19 cellular contexts compared by ENCODE assay signal in the genomic region with DNA sequence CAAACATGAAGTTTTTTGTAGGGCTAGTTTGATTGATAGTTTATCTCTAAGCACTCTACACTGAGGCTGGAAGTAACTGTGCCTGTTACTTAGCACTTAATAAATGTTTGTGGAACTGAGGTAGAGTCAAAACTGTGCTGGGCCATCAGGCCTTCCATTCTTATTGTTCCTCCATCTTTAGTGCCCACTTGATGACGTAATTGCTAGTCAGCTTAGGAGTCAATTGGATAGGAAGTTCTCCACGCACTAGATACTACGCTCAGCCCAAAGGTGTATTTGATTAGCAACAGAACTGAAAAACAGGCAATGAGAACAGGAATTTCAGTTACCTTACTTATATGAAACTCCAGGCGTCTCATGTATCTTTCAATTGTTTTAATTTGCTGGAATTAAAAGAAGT.
DNase-seq lines count a peak whose midpoint lies in the region; ATAC-seq and TF ChIP-seq lines count a peak whose summit lies in the region.
"Had no signal": no experiment of that assay in that cellular context is flagged by ENCODE, and none has a peak within 500 bp of the region (broad histone marks: within the 10 kb centered on the region; RNA-seq: fewer than 3 reads in every experiment).

No MANE protein-coding gene starts in this region.

- peaks cover 56% of the 10 kb centered on the region for H3K36me3 Mint-ChIP-seq in activated CD4-positive, alpha-beta T cell treated with anti-CD3 and anti-CD28 coated beads for 36 hours (ENCODE audit: low read depth)
- H3K36me3 Mint-ChIP-seq in activated CD4-positive, alpha-beta T cell treated with anti-CD3 and anti-CD28 coated beads, Interleukin-2, amount 10 ng/mL, durations not matched to agents 7 days and 5 days (ENCODE audit: low read depth) = peaks cover 86% of the 10 kb centered on the region
- H3K36me3 Mint-ChIP-seq in activated naive CD8-positive, alpha-beta T cell treated with anti-CD3 and anti-CD28 coated beads for 36 hours = peaks cover 60% of the 10 kb centered on the region
- H3K36me3 Mint-ChIP-seq in naive thymus-derived CD8-positive, alpha-beta T cell = peaks cover 11 to 94% (median 50%) of the 10 kb centered on the region in 3 donors

- H3K79me2 ChIP-seq in DOHH2 (ENCODE audit: control insufficient read depth, low read length) = peaks cover 18% of the 10 kb centered on the region

- H3K9me2 ChIP-seq in DOHH2 (replicated peaks; ENCODE audit: control insufficient read depth, low read length) = no peaks in the 10 kb centered on the region

- H3K27ac Mint-ChIP-seq in activated CD4-positive, alpha-beta T cell treated with anti-CD3 and anti-CD28 coated beads for 36 hours = peak overlapping the region; percentile 75
- no peak overlapping the region for H3K27ac Mint-ChIP-seq in activated CD4-positive, alpha-beta T cell treated with anti-CD3 and anti-CD28 coated beads, Interleukin-2, amount 10 ng/mL, durations not matched to agents 7 days and 5 days
- peak overlapping the region; percentile 75 for H3K27ac Mint-ChIP-seq in activated naive CD8-positive, alpha-beta T cell treated with anti-CD3 and anti-CD28 coated beads for 36 hours
- H3K27ac Mint-ChIP-seq in naive thymus-derived CD8-positive, alpha-beta T cell = peak overlapping the region; percentile 67 to 98 (median 88)

- peaks cover 97% of the 10 kb centered on the region for H3K36me3 ChIP-seq in DOHH2 (ENCODE audit: control insufficient read depth, low read length)

- H4K20me1 ChIP-seq in DOHH2 (ENCODE audit: control insufficient read depth, insufficient read depth, low read depth, low read length) = no peaks in the 10 kb centered on the region
- H4K20me1 ChIP-seq: BLaER1 treated with 17β-estradiol and CSF1 and Interleukin-3, amounts not matched to agents 10 nM and 100 nM had no signal

- intact Hi-C loops in activated CD4-positive, alpha-beta T cell treated with anti-CD3 and anti-CD28 coated beads for 36 hours (cut with DNase I, micrococcal nuclease) = no loop called here

- TF ChIP-seq CTCF in DOHH2 (IDR thresholded peaks at IDR 0.05; ENCODE audit: low read depth, low read length, poor library complexity, severe bottlenecking) (no peak), foreskin fibroblast (IDR thresholded peaks at IDR 0.05; ENCODE audit: low read depth, low read length) (no peak)

- CTCF ChIA-PET in activated CD4-positive, alpha-beta T cell treated with anti-CD3 and anti-CD28 coated beads for 36 hours (lab: Charles Lee) = interaction anchor here (0.6 to 2.0 kb wide), 6 partner anchors 14 to 191 kb away, joined by 3 to 7 read pairs (median 4); no protein-coding TSS in a partner anchor
- CTCF ChIA-PET in activated CD4-positive, alpha-beta T cell treated with anti-CD3 and anti-CD28 coated beads, Interleukin-2, amount 10 ng/mL, durations not matched to agents 7 days and 5 days (lab: Charles Lee) = interaction anchor here (0.6 to 0.7 kb wide), 2 partner anchors 13 to 25 kb away, joined by 3 read pairs; no protein-coding TSS in a partner anchor

- no peak for ATAC-seq in activated CD4-positive, alpha-beta T cell treated with anti-CD3 and anti-CD28 coated beads for 36 hours
- no peak for ATAC-seq in naive thymus-derived CD8-positive, alpha-beta T cell
- no peak for ATAC-seq in HG03108 (IDR thresholded peaks at IDR 0.05; ENCODE audit: unreplicated experiment)

- H3F3A ChIP-seq in DOHH2 (ENCODE audit: control insufficient read depth, insufficient read depth) = peaks cover 38% of the 10 kb centered on the region

- H3K27me3 ChIP-seq in DOHH2 (ENCODE audit: control insufficient read depth, low read length) = no peaks in the 10 kb centered on the region
- H3K27me3 ChIP-seq: BLaER1 treated with 17β-estradiol and CSF1 and Interleukin-3, amounts not matched to agents 10 nM and 100 nM had no signal

- H3K4me2 ChIP-seq in DOHH2 (ENCODE audit: low read length) = no peak overlapping the region
- H3K4me2 ChIP-seq: BLaER1 treated with 17β-estradiol and CSF1 and Interleukin-3, amounts not matched to agents 10 nM and 100 nM had no signal

- H3K4me3 ChIP-seq in DOHH2 (ENCODE audit: low read length) (no peak overlapping the region), foreskin fibroblast (ENCODE audit: low read depth in 1 of 2, low read length in 2 of 2) (no peak overlapping the region)
- H3K4me3 ChIP-seq: BLaER1 treated with 17β-estradiol and CSF1 and Interleukin-3, amounts not matched to agents 10 nM and 100 nM had no signal

- peaks cover 58% of the 10 kb centered on the region for H3K4me1 Mint-ChIP-seq in activated CD4-positive, alpha-beta T cell treated with anti-CD3 and anti-CD28 coated beads for 36 hours
- peaks cover 48% of the 10 kb centered on the region for H3K4me1 Mint-ChIP-seq in activated CD4-positive, alpha-beta T cell treated with anti-CD3 and anti-CD28 coated beads, Interleukin-2, amount 10 ng/mL, durations not matched to agents 7 days and 5 days
- peaks cover 52% of the 10 kb centered on the region for H3K4me1 Mint-ChIP-seq in activated naive CD8-positive, alpha-beta T cell treated with anti-CD3 and anti-CD28 coated beads for 36 hours
- peaks cover 27 to 85% (median 64%) of the 10 kb centered on the region in 4 donors for H3K4me1 Mint-ChIP-seq in naive thymus-derived CD8-positive, alpha-beta T cell

- no peaks in the 10 kb centered on the region for H3K9me3 Mint-ChIP-seq in activated CD4-positive, alpha-beta T cell treated with anti-CD3 and anti-CD28 coated beads for 36 hours (ENCODE audit: low read depth)
- H3K9me3 Mint-ChIP-seq in activated CD4-positive, alpha-beta T cell treated with anti-CD3 and anti-CD28 coated beads, Interleukin-2, amount 10 ng/mL, durations not matched to agents 7 days and 5 days = no peaks in the 10 kb centered on the region
- H3K9me3 Mint-ChIP-seq in activated naive CD8-positive, alpha-beta T cell treated with anti-CD3 and anti-CD28 coated beads for 36 hours = peaks cover 2% of the 10 kb centered on the region
- H3K9me3 Mint-ChIP-seq in naive thymus-derived CD8-positive, alpha-beta T cell = peaks cover 0 to 3% (median 0%) of the 10 kb centered on the region in 9 donors

- H3K9me3 ChIP-seq in DOHH2 (ENCODE audit: control insufficient read depth, insufficient read depth, low read length) = no peaks in the 10 kb centered on the region

- H3K27me3 Mint-ChIP-seq in activated CD4-positive, alpha-beta T cell treated with anti-CD3 and anti-CD28 coated beads for 36 hours = no peaks in the 10 kb centered on the region
- H3K27me3 Mint-ChIP-seq in activated CD4-positive, alpha-beta T cell treated with anti-CD3 and anti-CD28 coated beads, Interleukin-2, amount 10 ng/mL, durations not matched to agents 7 days and 5 days = no peaks in the 10 kb centered on the region
- no peaks in the 10 kb centered on the region for H3K27me3 Mint-ChIP-seq in activated naive CD8-positive, alpha-beta T cell treated with anti-CD3 and anti-CD28 coated beads for 36 hours
- no peaks in the 10 kb centered on the region for H3K27me3 Mint-ChIP-seq in naive thymus-derived CD8-positive, alpha-beta T cell

- no peak for DNase-seq in activated CD4-positive, alpha-beta T cell treated with anti-CD3 and anti-CD28 coated beads for 36 hours
- DNase-seq in activated CD4-positive, alpha-beta T cell treated with anti-CD3 and anti-CD28 coated beads, Interleukin-2, amount 10 ng/mL, durations not matched to agents 7 days and 5 days = no peak
- no peak for DNase-seq in activated naive CD8-positive, alpha-beta T cell treated with anti-CD3 and anti-CD28 coated beads for 36 hours
- DNase-seq in naive thymus-derived CD8-positive, alpha-beta T cell = no peak
- DNase-seq in NCI-H146 treated with DMSO at 0.1 percent for 48 hours (lab: John Stamatoyannopoulos, UW; ENCODE audit: unreplicated experiment) (no peak), foreskin fibroblast (no peak)
- DNase-seq: DMS53; HCEC 1CT; NCI-H1436; NCI-H2107; NCI-H226; NCI-H526; NK-92 treated with Interleukin-12 subunit alpha and Interleukin-12 subunit beta, amount 100 ng/mL, for 24 hours; OCI-M1 had no signal

- H3K4me1 ChIP-seq in DOHH2 (ENCODE audit: control insufficient read depth, low read length) = peaks cover 65% of the 10 kb centered on the region

- POLR2A ChIA-PET in activated CD4-positive, alpha-beta T cell treated with anti-CD3 and anti-CD28 coated beads for 36 hours (lab: Charles Lee) = no interaction called here
- POLR2A ChIA-PET in activated CD4-positive, alpha-beta T cell treated with anti-CD3 and anti-CD28 coated beads, Interleukin-2, amount 10 ng/mL, durations not matched to agents 7 days and 5 days (lab: Charles Lee) = interaction anchor here (0.6 kb wide), 1 partner anchor 219 kb away, joined by 3 read pairs; no protein-coding TSS in a partner anchor
- POLR2A ChIA-PET in naive thymus-derived CD8-positive, alpha-beta T cell (lab: Charles Lee) = interaction anchor here (1.0 kb wide), 1 partner anchor 31 kb away, joined by 3 read pairs; no protein-coding TSS in a partner anchor

- H3K27ac ChIP-seq in DOHH2 (ENCODE audit: low read depth, low read length) = peak overlapping the region; percentile 96
- H3K27ac ChIP-seq: 22Rv1; BLaER1 treated with 17β-estradiol and CSF1 and Interleukin-3, amounts not matched to agents 10 nM and 100 nM; RWPE1 had no signal

- H3K4me3 Mint-ChIP-seq in activated CD4-positive, alpha-beta T cell treated with anti-CD3 and anti-CD28 coated beads for 36 hours = no peak overlapping the region
- no peak overlapping the region for H3K4me3 Mint-ChIP-seq in activated CD4-positive, alpha-beta T cell treated with anti-CD3 and anti-CD28 coated beads, Interleukin-2, amount 10 ng/mL, durations not matched to agents 7 days and 5 days
- H3K4me3 Mint-ChIP-seq in activated naive CD8-positive, alpha-beta T cell treated with anti-CD3 and anti-CD28 coated beads for 36 hours = no peak overlapping the region
- H3K4me3 Mint-ChIP-seq in naive thymus-derived CD8-positive, alpha-beta T cell = peak overlapping the region in 5 of 10 donors; percentile 15 to 54 (median 35)
